Comparison of ENCODE assay signal across 8 cellular contexts in the genomic region with DNA sequence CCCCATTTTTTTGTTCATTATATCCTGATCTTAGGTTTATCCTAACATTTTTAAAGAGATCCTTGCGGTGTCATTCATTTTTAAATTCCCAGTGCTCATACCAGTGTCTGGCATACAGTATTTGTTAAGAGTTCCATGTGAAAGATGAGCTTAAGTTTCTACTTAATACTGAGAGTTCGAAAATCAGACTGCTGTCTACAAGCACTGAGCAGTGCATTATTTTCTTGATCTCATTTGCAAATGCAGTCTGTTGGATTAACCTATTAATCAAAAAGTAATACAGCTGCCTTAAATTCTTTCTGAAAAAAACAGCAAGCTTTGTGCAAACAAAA. TPM values are rescaled to one million over a fixed set of nuclear protein-coding genes. Genes with fewer than 3 reads are reported as not detected.
DNase-seq lines count a peak whose midpoint lies in the region; ATAC-seq and TF ChIP-seq lines count a peak whose summit lies in the region.

No MANE protein-coding gene starts in this region.

- TF ChIP-seq CTCF in CD4-positive, alpha-beta T cell (IDR thresholded peaks at IDR 0.05): no peak
- no peak for TF ChIP-seq CTCF in HL-60 (IDR thresholded peaks at IDR 0.05; ENCODE audit: insufficient read depth, low read length)

- peak overlapping the region; percentile 84 for H3K27ac Mint-ChIP-seq in CD4-positive, alpha-beta T cell
- H3K27ac Mint-ChIP-seq in central memory CD8-positive, alpha-beta T cell (ENCODE audit: low read depth): peak overlapping the region; percentile 85

- peak overlapping the region; percentile 96 for H3K9ac ChIP-seq in mucosa of stomach (ENCODE audit: low read length)

- intact Hi-C loops in CD4-positive, alpha-beta T cell (cut with DNase I, micrococcal nuclease): no loop called here

- H3K27ac ChIP-seq in CD4-positive, alpha-beta T cell (ENCODE audit: low read depth, low read length): no peak overlapping the region
- peak overlapping the region; percentile 91 for H3K27ac ChIP-seq in HL-60 (replicated peaks)

- no peaks in the 10 kb centered on the region for H3K9me3 ChIP-seq in CD4-positive, alpha-beta T cell (ENCODE audit: control insufficient read depth, low read length)
- H3K9me3 ChIP-seq in mucosa of stomach (ENCODE audit: control insufficient read depth, low read length): no peaks in the 10 kb centered on the region

- H3K9me3 Mint-ChIP-seq in CD4-positive, alpha-beta T cell: no peaks in the 10 kb centered on the region
- H3K9me3 Mint-ChIP-seq in central memory CD8-positive, alpha-beta T cell: no peaks in the 10 kb centered on the region

- ATAC-seq in CD4-positive, alpha-beta T cell (ENCODE audit: poor library complexity): no peak
- ATAC-seq in GM21381 (IDR thresholded peaks at IDR 0.05; ENCODE audit: unreplicated experiment): peak; percentile 14
- ATAC-seq in central memory CD8-positive, alpha-beta T cell (replicated peaks; ENCODE audit: extremely low read depth, poor library complexity, severe bottlenecking): no peak

- H3K36me3 Mint-ChIP-seq in CD4-positive, alpha-beta T cell (ENCODE audit: low read depth): peaks cover 12% of the 10 kb centered on the region
- peaks cover 12% of the 10 kb centered on the region for H3K36me3 Mint-ChIP-seq in central memory CD8-positive, alpha-beta T cell (ENCODE audit: insufficient read depth)

- H3K36me3 ChIP-seq in mucosa of stomach (ENCODE audit: control insufficient read depth, insufficient read depth, low read length): no peaks in the 10 kb centered on the region

- DNase-seq in CD4-positive, alpha-beta T cell: no peak
- DNase-seq in HL-60 (ENCODE audit: low read depth in 1 of 2, low spot score in 1 of 2) (no peak), islet precursor cell (no peak), NCI-H1105 treated with DMSO at 0.1 percent for 48 hours (lab: John Stamatoyannopoulos, UW) (no peak)
- no peak for DNase-seq in central memory CD8-positive, alpha-beta T cell (ENCODE audit: low spot score in 2 of 2)
- no peak for DNase-seq in activated CD8-positive, alpha-beta memory T cell treated with anti-CD3 and anti-CD28 coated beads, Interleukin-2, amount 50 U/mL, for 48 hours

- POLR2A ChIA-PET in CD4-positive, alpha-beta T cell (lab: Charles Lee): interaction anchor here (0.8 to 4.3 kb wide), 6 partner anchors 10 to 447 kb away, joined by 3 to 50 read pairs (median 5); a partner anchor contains a TSS

- H3K27me3 ChIP-seq in CD4-positive, alpha-beta T cell (ENCODE audit: control insufficient read depth, insufficient read depth, low read length): no peaks in the 10 kb centered on the region
- no peaks in the 10 kb centered on the region for H3K27me3 ChIP-seq in HL-60 (ENCODE audit: insufficient read depth, poor library complexity, severe bottlenecking)
- H3K27me3 ChIP-seq in mucosa of stomach (ENCODE audit: control insufficient read depth, insufficient read depth, low read length): no peaks in the 10 kb centered on the region

- peaks cover 28% of the 10 kb centered on the region for H3K4me1 Mint-ChIP-seq in CD4-positive, alpha-beta T cell (ENCODE audit: low read depth)
- peaks cover 17% of the 10 kb centered on the region for H3K4me1 Mint-ChIP-seq in central memory CD8-positive, alpha-beta T cell

- H3K4me3 Mint-ChIP-seq in CD4-positive, alpha-beta T cell: peak overlapping the region; percentile 95
- peak overlapping the region; percentile 88 for H3K4me3 Mint-ChIP-seq in central memory CD8-positive, alpha-beta T cell

- CTCF ChIA-PET in CD4-positive, alpha-beta T cell (lab: Charles Lee): interaction anchor here (0.7 to 1.0 kb wide), 3 partner anchors 14 to 26 kb away, joined by 3 read pairs; no protein-coding TSS in a partner anchor

- no peaks in the 10 kb centered on the region for H3K27me3 Mint-ChIP-seq in CD4-positive, alpha-beta T cell
- H3K27me3 Mint-ChIP-seq in central memory CD8-positive, alpha-beta T cell: no peaks in the 10 kb centered on the region

- H3K4me3 ChIP-seq in HL-60 (replicated peaks; ENCODE audit: insufficient read depth, low read length): peak overlapping the region; percentile 71
- H3K4me3 ChIP-seq in mucosa of stomach (ENCODE audit: low read length): peak overlapping the region; percentile 97

- no peaks in the 10 kb centered on the region for H3K4me1 ChIP-seq in mucosa of stomach (ENCODE audit: control insufficient read depth, insufficient read depth, low read length)

RNA-seq across cellular contexts. Expression of a gene that starts 0.7 kb away (rescaled TPM):
- total RNA-seq in CD4-positive, alpha-beta T cell: 1 to 10 TPM; 1.8 to 2.2 TPM

RNA-seq across cellular contexts. Expression of a gene that starts 31.8 kb away (rescaled TPM):
- total RNA-seq in CD4-positive, alpha-beta T cell: 100 to 1,000 TPM; 310 to 317 TPM

RNA-seq across cellular contexts. Expression of a gene that starts 43.9 kb away (rescaled TPM):
- not detected for total RNA-seq in CD4-positive, alpha-beta T cell
